ENCODE assay signal across 9 cellular contexts in genomic region chr12:29148065-29148957, GRCh38. TPM values are rescaled to one million over a fixed set of nuclear protein-coding genes. Genes with fewer than 3 reads are reported as not detected.
DNase-seq lines count a peak whose midpoint lies in the region; ATAC-seq and TF ChIP-seq lines count a peak whose summit lies in the region.
"Had no signal": no experiment of that assay in that cellular context is flagged by ENCODE, and none has a peak within 500 bp of the region (broad histone marks: within the 10 kb centered on the region; RNA-seq: fewer than 3 reads in every experiment).

No MANE protein-coding gene starts in this region.

- peak overlapping the region; percentile 73 for H3K9ac ChIP-seq in mesendoderm (ENCODE audit: low read length)

- peak overlapping the region; percentile 95 for H3K4ac ChIP-seq in mesendoderm (ENCODE audit: low read depth, low read length)

- H4K8ac ChIP-seq in mesendoderm (ENCODE audit: low read depth, low read length), result no peak overlapping the region

- peaks cover 4% of the 10 kb centered on the region for H3K36me3 Mint-ChIP-seq in effector memory CD8-positive, alpha-beta T cell (ENCODE audit: insufficient read depth)

- peak overlapping the region; percentile 98 for H3K18ac ChIP-seq in mesendoderm (ENCODE audit: low read length)

- peak; percentile 2 for ATAC-seq in GM21723 (IDR thresholded peaks at IDR 0.05; ENCODE audit: unreplicated experiment)
- 0 out of 3 replicates have a peak, but pooled peaks have one; percentile 21 for ATAC-seq in RWPE2 (ENCODE audit: low read depth)
- ATAC-seq in effector memory CD8-positive, alpha-beta T cell (replicated peaks), result peak; percentile 20

- H3K79me1 ChIP-seq in mesendoderm (ENCODE audit: low read length), result no peaks in the 10 kb centered on the region

- H4K5ac ChIP-seq in mesendoderm (ENCODE audit: low read length), result no peak overlapping the region

- H3K27ac Mint-ChIP-seq in effector memory CD8-positive, alpha-beta T cell, result peak overlapping the region; percentile 92 to 93

- TF ChIP-seq POLR2A in thyroid gland (IDR thresholded peaks at IDR 0.05), result no peak

- peaks cover 12 to 27% of the 10 kb centered on the region in 2 donors for H3K4me1 Mint-ChIP-seq in effector memory CD8-positive, alpha-beta T cell (ENCODE audit: low read depth in 2 of 2)

- peak overlapping the region; percentile 8 for H2BK5ac ChIP-seq in mesendoderm (ENCODE audit: low read length)

- H2BK15ac ChIP-seq in mesendoderm (replicated peaks; ENCODE audit: low read depth), result no peak overlapping the region

- peak overlapping the region; percentile 63 for H2BK120ac ChIP-seq in mesendoderm (ENCODE audit: low read depth, low read length)

- peaks cover 3% of the 10 kb centered on the region for H3K79me2 ChIP-seq in mesendoderm (ENCODE audit: control insufficient read depth, insufficient read depth, low read length)

- peak overlapping the region; percentile 96 for H3K56ac ChIP-seq in mesendoderm (ENCODE audit: low read length)

- H3K4me2 ChIP-seq in mesendoderm (ENCODE audit: low read length), result peak overlapping the region; percentile 55

- H3K4me3 Mint-ChIP-seq in effector memory CD8-positive, alpha-beta T cell, result peak overlapping the region; percentile 94 to 97

- intact Hi-C loops in thyroid gland (cut with DNase I), result no loop called here

- peak overlapping the region; percentile 46 for H3K4me3 ChIP-seq in RWPE2 (ENCODE audit: severe bottlenecking)
- peak overlapping the region; percentile 24 for H3K4me3 ChIP-seq in mesendoderm (ENCODE audit: low read length)
- H3K4me3 ChIP-seq in thyroid gland (replicated peaks in 1 of 3), result peak overlapping the region in 2 of 3 donors; percentile 4 to 46

- WGBS in mesendoderm (ENCODE audit: extremely low coverage, insufficient coverage, low lambda C conversion rate), result no CpG with 5 or more reads among the region's 21 CpGs
- WGBS in thyroid gland, 2 donors, result 6 to 10% methylated on average over 21 of the region's 21 CpGs

- H3K9me3 Mint-ChIP-seq in effector memory CD8-positive, alpha-beta T cell, result no peaks in the 10 kb centered on the region

- H3K27ac ChIP-seq in RWPE2 (ENCODE audit: poor library complexity, severe bottlenecking) (no peak overlapping the region), mesendoderm (ENCODE audit: low read depth, low read length) (no peak overlapping the region), thyroid gland (peak overlapping the region; percentile 35 to 74 (median 58))
- H3K27ac ChIP-seq: VCaP had no signal

- H3K23ac ChIP-seq in mesendoderm (ENCODE audit: low read length), result no peak overlapping the region

- H3K9me3 ChIP-seq in RWPE2 (ENCODE audit: severe bottlenecking), result no peaks in the 10 kb centered on the region
- no peaks in the 10 kb centered on the region for H3K9me3 ChIP-seq in thyroid gland

- no peak overlapping the region for H2AK5ac ChIP-seq in mesendoderm (ENCODE audit: low read length)

- H3K36me3 ChIP-seq in RWPE2 (ENCODE audit: low read depth) (no peaks in the 10 kb centered on the region), mesendoderm (ENCODE audit: control insufficient read depth, insufficient read depth, low read length) (no peaks in the 10 kb centered on the region), thyroid gland (no peaks in the 10 kb centered on the region)

- peak; percentile 58 for DNase-seq in DMS79 treated with DMSO at 0.1 percent for 48 hours (lab: John Stamatoyannopoulos, UW)
- DNase-seq in RWPE2 (ENCODE audit: low spot score), result no peak
- DNase-seq in effector memory CD8-positive, alpha-beta T cell, result no peak
- peak; percentile 44 for DNase-seq in mesendoderm
- DNase-seq in thyroid gland, result peak in 1 of 2 donors; percentile 20
- DNase-seq in HuH-7 (ENCODE audit: low spot score), result no peak
- DNase-seq in NCI-H1048 (lab: John Stamatoyannopoulos, UW), result no peak

- TF ChIP-seq CTCF in RWPE2 (IDR thresholded peaks at IDR 0.05; ENCODE audit: poor library complexity, severe bottlenecking) (no peak), thyroid gland (IDR thresholded peaks at IDR 0.05) (no peak)

- H3K27me3 Mint-ChIP-seq in effector memory CD8-positive, alpha-beta T cell, result peaks cover 0 to 23% of the 10 kb centered on the region in 2 donors

- H3K4me1 ChIP-seq in RWPE2 (ENCODE audit: insufficient read depth, poor library complexity, severe bottlenecking), result peaks cover 6% of the 10 kb centered on the region
- H3K4me1 ChIP-seq in mesendoderm (ENCODE audit: control insufficient read depth, low read depth, low read length), result peaks cover 2% of the 10 kb centered on the region
- H3K4me1 ChIP-seq in thyroid gland, result no peaks in the 10 kb centered on the region

- H3K27me3 ChIP-seq in RWPE2 (ENCODE audit: insufficient read depth, poor library complexity, severe bottlenecking) (no peaks in the 10 kb centered on the region), mesendoderm (ENCODE audit: insufficient read depth, low read length, poor library complexity) (no peaks in the 10 kb centered on the region), thyroid gland (no peaks in the 10 kb centered on the region)

RNA-seq across cellular contexts. Expression of gene FAR2, which starts 0.8 kb away (rescaled TPM):
- 50.0 TPM for polyA plus RNA-seq in mesendoderm (2013, experiment 1 of 2)
- polyA plus RNA-seq in mesendoderm (2013, experiment 2 of 2), result 47.9 TPM
- 1 to 10 TPM; 3.2 to 9.1 (median 4.3) TPM for total RNA-seq in thyroid gland

Comparison
In these comparisons a context has a peak if more than half of its experiments do, and no peak if none do; other contexts are left out.
1. DNase-seq: peak in DMS79 treated with DMSO at 0.1 percent for 48 hours (single experiment) and mesendoderm (single experiment); none in RWPE2 (single experiment), effector memory CD8-positive, alpha-beta T cell (0 of 3), HuH-7 (single experiment) and NCI-H1048 (single experiment).
2. H3K27ac ChIP-seq: peak in thyroid gland (3 of 3); none in RWPE2 (single experiment) and mesendoderm (single experiment).
3. Peak in every context shown above with its lines, with median percentiles within 50 percentile points of each other: ATAC-seq and H3K4me3 ChIP-seq.